In genomic region chr5:112312810-112313209, GRCh38 we compare ENCODE assay signal across 18 cellular contexts.
DNase-seq lines count a peak whose midpoint lies in the region; ATAC-seq, FAIRE-seq and TF ChIP-seq lines count a peak whose summit lies in the region.
"Had no signal": no experiment of that assay in that cellular context is flagged by ENCODE, and none has a peak within 500 bp of the region (broad histone marks: within the 10 kb centered on the region; RNA-seq: fewer than 3 reads in every experiment).

No MANE protein-coding gene starts in this region.

- no peak for FAIRE-seq in A549 (lab: Jason Lieb, UNC)

- peaks cover 3% of the 10 kb centered on the region for H3K36me3 Mint-ChIP-seq in endodermal cell (ENCODE audit: low read depth)
- H3K36me3 Mint-ChIP-seq in nephron progenitor cell (ENCODE audit: low read depth), result no peaks in the 10 kb centered on the region
- no peaks in the 10 kb centered on the region for H3K36me3 Mint-ChIP-seq in activated naive CD4-positive, alpha-beta T cell treated with anti-CD3 and anti-CD28 coated beads for 36 hours (ENCODE audit: low read depth)
- H3K36me3 Mint-ChIP-seq: CD4-positive, alpha-beta memory T cell had no signal

- no peak for TF ChIP-seq CTCF in A549 (IDR thresholded peaks at IDR 0.05)
- TF ChIP-seq CTCF in epithelial cell of esophagus (IDR thresholded peaks at IDR 0.05; ENCODE audit: insufficient read depth, low read depth, low read length, missing control alignments), result no peak
- no peak for TF ChIP-seq CTCF in endodermal cell (conservative IDR thresholded peaks at IDR 0.05)
- TF ChIP-seq CTCF in nephron progenitor cell (IDR thresholded peaks at IDR 0.05), result no peak

- H3K27me3 ChIP-seq in endodermal cell (ENCODE audit: control insufficient read depth, insufficient read depth, low read length, poor library complexity, severe bottlenecking), result peaks cover 5% of the 10 kb centered on the region
- H3K27me3 ChIP-seq: BLaER1 had no signal

- 93% methylated on average over 1 of the region's 1 CpG for WGBS in A549 (ENCODE audit: missing lambda C conversion rate)
- WGBS in endodermal cell (ENCODE audit: insufficient coverage in 1 of 2, insufficient read length in 1 of 2), 2 experiments, result 89 to 100% methylated on average over 1 of the region's 1 CpG

- no peaks in the 10 kb centered on the region for H3K9me3 ChIP-seq in A549
- peaks cover 13% of the 10 kb centered on the region for H3K9me3 ChIP-seq in endodermal cell (ENCODE audit: control insufficient read depth, low read length)
- H3K9me3 ChIP-seq: BLaER1 had no signal

- CTCF ChIA-PET in A549 (lab: Yijun Ruan, JAX), result no interaction called here
- CTCF ChIA-PET in activated naive CD4-positive, alpha-beta T cell treated with anti-CD3 and anti-CD28 coated beads for 36 hours (lab: Charles Lee), result no interaction called here

- intact Hi-C loops in left ventricle myocardium superior (cut with micrococcal nuclease), result no loop called here
- intact Hi-C loops in activated naive CD4-positive, alpha-beta T cell treated with anti-CD3 and anti-CD28 coated beads for 36 hours (cut with micrococcal nuclease), result no loop called here

- TF ChIP-seq EP300 in A549 (IDR thresholded peaks at IDR 0.05), result no peak
- TF ChIP-seq EP300 in Ishikawa (IDR thresholded peaks at IDR 0.05; ENCODE audit: borderline replicate concordance), result no peak

- H3K4me1 Mint-ChIP-seq in endodermal cell, result peaks cover 12% of the 10 kb centered on the region
- no peaks in the 10 kb centered on the region for H3K4me1 Mint-ChIP-seq in nephron progenitor cell
- no peaks in the 10 kb centered on the region for H3K4me1 Mint-ChIP-seq in activated naive CD4-positive, alpha-beta T cell treated with anti-CD3 and anti-CD28 coated beads for 36 hours (ENCODE audit: low read depth)
- H3K4me1 Mint-ChIP-seq: CD4-positive, alpha-beta memory T cell had no signal

- no peak overlapping the region for H3K9ac ChIP-seq in endodermal cell (ENCODE audit: extremely low read depth, low read length, poor library complexity, severe bottlenecking)
- H3K9ac ChIP-seq: BLaER1 had no signal

- H3K27me3 Mint-ChIP-seq in endodermal cell (ENCODE audit: insufficient read depth) (peaks cover 20% of the 10 kb centered on the region), nephron progenitor cell (ENCODE audit: low read depth, poor library complexity) (peaks cover 3% of the 10 kb centered on the region)
- peaks cover 5% of the 10 kb centered on the region for H3K27me3 Mint-ChIP-seq in activated naive CD4-positive, alpha-beta T cell treated with anti-CD3 and anti-CD28 coated beads for 36 hours (ENCODE audit: low read depth)

- H3K27ac Mint-ChIP-seq in endodermal cell, result no peak overlapping the region
- H3K27ac Mint-ChIP-seq in nephron progenitor cell, result no peak overlapping the region
- H3K27ac Mint-ChIP-seq in activated naive CD4-positive, alpha-beta T cell treated with anti-CD3 and anti-CD28 coated beads for 36 hours, result no peak overlapping the region
- H3K27ac Mint-ChIP-seq: CD4-positive, alpha-beta memory T cell; H9 had no signal

- ATAC-seq in A549 (no peak), left ventricle myocardium superior (peak; percentile 37)

- H3K4me1 ChIP-seq in A549, result no peaks in the 10 kb centered on the region; the same call in 2 of the 3 replicates
- no peaks in the 10 kb centered on the region for H3K4me1 ChIP-seq in endodermal cell (ENCODE audit: control insufficient read depth, insufficient read depth, low read length)
- H3K4me1 ChIP-seq: BLaER1 had no signal

- H3K4me3 Mint-ChIP-seq in endodermal cell, result no peak overlapping the region
- H3K4me3 Mint-ChIP-seq in nephron progenitor cell, result no peak overlapping the region
- H3K4me3 Mint-ChIP-seq in activated naive CD4-positive, alpha-beta T cell treated with anti-CD3 and anti-CD28 coated beads for 36 hours, result no peak overlapping the region
- H3K4me3 Mint-ChIP-seq: CD4-positive, alpha-beta memory T cell; H9 had no signal

- no peak for TF ChIP-seq POLR2A in A549 (IDR thresholded peaks at IDR 0.05; ENCODE audit: low read length)

- DNase-seq in A549 (ENCODE audit: low read depth in 1 of 2, low spot score in 1 of 2) (peak in 1 of 2 experiments; percentile 23), epithelial cell of esophagus (ENCODE audit: low read depth) (peak; percentile 18), left ventricle myocardium superior (no peak), endodermal cell (no peak), nephron progenitor cell (no peak)
- DNase-seq in central memory CD4-positive, alpha-beta T cell, result no peak
- no peak for DNase-seq in activated naive CD4-positive, alpha-beta T cell treated with anti-CD3 and anti-CD28 coated beads for 36 hours
- DNase-seq: CD4-positive, alpha-beta memory T cell; GDM1; H9; KBM-7; NCI-H1105 treated with DMSO at 0.1 percent for 48 hours; NCI-H2107; NCI-H510A treated with DMSO at 0.1 percent for 48 hours; PC-9 had no signal

- H3K36me3 ChIP-seq in endodermal cell (ENCODE audit: control insufficient read depth, insufficient read depth, low read length), result no peaks in the 10 kb centered on the region
- H3K36me3 ChIP-seq: BLaER1 had no signal

- H3K4me3 ChIP-seq in A549 (no peak overlapping the region), epithelial cell of esophagus (ENCODE audit: low read length) (no peak overlapping the region), endodermal cell (ENCODE audit: low read length) (no peak overlapping the region)
- H3K4me3 ChIP-seq: BLaER1, PC-9, SK-N-MC had no signal

- H3K27ac ChIP-seq in A549, result no peak overlapping the region
- no peak overlapping the region for H3K27ac ChIP-seq in endodermal cell (ENCODE audit: low read depth, low read length)
- H3K27ac ChIP-seq: BLaER1, PC-9, SK-N-MC had no signal

- peaks cover 9% of the 10 kb centered on the region for H3K9me3 Mint-ChIP-seq in endodermal cell
- H3K9me3 Mint-ChIP-seq in nephron progenitor cell, result no peaks in the 10 kb centered on the region
- H3K9me3 Mint-ChIP-seq in activated naive CD4-positive, alpha-beta T cell treated with anti-CD3 and anti-CD28 coated beads for 36 hours, result no peaks in the 10 kb centered on the region
- H3K9me3 Mint-ChIP-seq: H9 had no signal

- TF ChIP-seq RAD21 in A549 (conservative IDR thresholded peaks at IDR 0.05 in 1 of 2, IDR thresholded peaks at IDR 0.05 in 1 of 2) (no peak), Ishikawa (IDR thresholded peaks at IDR 0.05; ENCODE audit: low read depth) (no peak)

- POLR2A ChIA-PET in A549 (lab: Yijun Ruan, JAX), result no interaction called here

- no peak overlapping the region; the same call in 2 of the 3 replicates for H3K4me2 ChIP-seq in A549
- H3K4me2 ChIP-seq: BLaER1, PC-9 had no signal

TF ChIP-seq in A549, 52 proteins besides CTCF, POLR2A, EP300 and RAD21:
- peak; percentile 9 to 68; a peak in 2 of 4 replicates for TF ChIP-seq CEBPB (IDR thresholded peaks at IDR 0.05)
- no peak for TF ChIP-seq SREBF2 (IDR thresholded peaks at IDR 0.05)

TF ChIP-seq in Ishikawa, 13 proteins besides CTCF, POLR2A, EP300 and RAD21:
- TF ChIP-seq ZBTB7A (IDR thresholded peaks at IDR 0.05; ENCODE audit: low read depth) (no peak), CEBPB (IDR thresholded peaks at IDR 0.05) (peak; percentile 80), EGR1 (IDR thresholded peaks at IDR 0.05) (no peak), TAF1 (IDR thresholded peaks at IDR 0.05; ENCODE audit: low read depth) (no peak), FOXM1 (IDR thresholded peaks at IDR 0.05; ENCODE audit: borderline replicate concordance, low read depth) (no peak)
- TF ChIP-seq, protein P1, sequence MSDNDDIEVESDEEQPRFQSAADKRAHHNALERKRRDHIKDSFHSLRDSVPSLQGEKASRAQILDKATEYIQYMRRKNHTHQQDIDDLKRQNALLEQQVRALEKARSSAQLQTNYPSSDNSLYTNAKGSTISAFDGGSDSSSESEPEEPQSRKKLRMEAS (IDR thresholded peaks at IDR 0.05), result no peak
